In the genomic region with DNA sequence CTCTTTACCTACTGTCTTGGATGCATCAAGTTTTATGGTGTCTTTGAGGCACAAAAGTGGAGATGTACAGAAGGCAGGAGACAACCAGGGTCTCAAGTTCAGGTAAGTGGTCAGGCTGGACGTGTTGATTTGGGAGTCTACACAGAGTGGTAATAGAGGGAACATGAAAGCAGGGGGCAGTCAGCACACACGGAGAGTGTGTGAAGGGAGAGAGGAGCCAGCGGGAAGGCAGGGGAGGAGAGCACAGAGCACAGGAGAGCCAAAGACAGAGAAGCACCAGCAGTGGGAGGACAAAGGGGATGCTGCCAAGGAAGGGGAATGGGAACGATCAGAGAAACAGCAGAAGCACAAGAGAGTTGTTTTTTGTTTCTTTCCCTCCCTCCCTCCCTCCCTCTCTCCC, we compare ENCODE assay signal across 19 cellular contexts. TPM values are rescaled to one million over a fixed set of nuclear protein-coding genes. Genes with fewer than 3 reads are reported as not detected.
A peak's percentile ranks its signal among the peaks of the same experiment; 100 is the strongest.
DNase-seq lines count a peak whose midpoint lies in the region; ATAC-seq and TF ChIP-seq lines count a peak whose summit lies in the region.
"Had no signal": no experiment of that assay in that cellular context is flagged by ENCODE, and none has a peak within 500 bp of the region (broad histone marks: within the 10 kb centered on the region; RNA-seq: fewer than 3 reads in every experiment).

No MANE protein-coding gene starts in this region.

- H4K8ac ChIP-seq in H9 (replicated peaks; ENCODE audit: insufficient read length, low read depth, low read length) (no peak overlapping the region), mesendoderm (ENCODE audit: low read depth, low read length) (no peak overlapping the region)

- H3K4ac ChIP-seq in H9 (ENCODE audit: low read depth, low read length) (no peak overlapping the region), mesendoderm (ENCODE audit: low read depth, low read length) (no peak overlapping the region)

- no peak overlapping the region for H2AFZ ChIP-seq in H9 (ENCODE audit: low read length)

- H2BK5ac ChIP-seq in H9 (ENCODE audit: insufficient read length, low read length) = no peak overlapping the region
- H2BK5ac ChIP-seq in mesendoderm (ENCODE audit: low read length) = no peak overlapping the region

- H3K27ac Mint-ChIP-seq in H9 = no peak overlapping the region
- H3K27ac Mint-ChIP-seq in activated T-helper 2 cell treated with anti-CD3 and anti-CD28 coated beads, Interferon-gamma antibody, Interleukin-2, Interleukin-4, amounts not matched to agents 10 μg/mL and 5 μg/mL and 100 μg/mL, durations not matched to agents 14 hours and 24 hours and 36 hours = no peak overlapping the region
- H3K27ac Mint-ChIP-seq: CD8-positive, alpha-beta memory T cell had no signal

- H3K79me2 ChIP-seq in H9 (ENCODE audit: insufficient read depth, low read length) = no peaks in the 10 kb centered on the region
- H3K79me2 ChIP-seq in mesendoderm (ENCODE audit: control insufficient read depth, insufficient read depth, low read length) = no peaks in the 10 kb centered on the region

- no CpG with 5 or more reads among the region's 4 CpGs for WGBS in H9 (ENCODE audit: extremely low coverage, insufficient read length, low lambda C conversion rate)
- WGBS in mesendoderm (ENCODE audit: extremely low coverage, insufficient coverage, low lambda C conversion rate) = no CpG with 5 or more reads among the region's 4 CpGs

- H4K20me1 ChIP-seq in H9 (ENCODE audit: control insufficient read depth, insufficient read depth, insufficient read length) = no peaks in the 10 kb centered on the region
- H4K20me1 ChIP-seq: BLaER1 treated with 17β-estradiol and CSF1 and Interleukin-3, amounts not matched to agents 10 nM and 100 nM had no signal

- H3K4me3 Mint-ChIP-seq in H9 = no peak overlapping the region
- H3K4me3 Mint-ChIP-seq in activated T-helper 2 cell treated with anti-CD3 and anti-CD28 coated beads, Interferon-gamma antibody, Interleukin-2, Interleukin-4, amounts not matched to agents 10 μg/mL and 5 μg/mL and 100 μg/mL, durations not matched to agents 14 hours and 24 hours and 36 hours (ENCODE audit: low read depth) = no peak overlapping the region
- H3K4me3 Mint-ChIP-seq: CD8-positive, alpha-beta memory T cell had no signal

- no peak overlapping the region for H2BK20ac ChIP-seq in H9 (ENCODE audit: low read depth, low read length, poor library complexity, severe bottlenecking)

- H3K27me3 ChIP-seq in H9 (ENCODE audit: insufficient read depth, low read length) (no peaks in the 10 kb centered on the region), mesendoderm (ENCODE audit: insufficient read depth, low read length, poor library complexity) (no peaks in the 10 kb centered on the region)
- H3K27me3 ChIP-seq: BLaER1 treated with 17β-estradiol and CSF1 and Interleukin-3, amounts not matched to agents 10 nM and 100 nM; Peyer's patch had no signal

- H3K4me3 ChIP-seq in AG10803 (ENCODE audit: low read length) (no peak overlapping the region), choroid plexus epithelial cell (ENCODE audit: low read depth, low read length) (no peak overlapping the region), mesendoderm (ENCODE audit: low read length) (no peak overlapping the region)
- H3K4me3 ChIP-seq: A549; BLaER1 treated with 17β-estradiol and CSF1 and Interleukin-3, amounts not matched to agents 10 nM and 100 nM; Peyer's patch had no signal

- H3K36me3 Mint-ChIP-seq in H9 (ENCODE audit: insufficient read depth in 1 of 3, low read depth in 3 of 3) = no peaks in the 10 kb centered on the region
- H3K36me3 Mint-ChIP-seq in activated T-helper 2 cell treated with anti-CD3 and anti-CD28 coated beads, Interferon-gamma antibody, Interleukin-2, Interleukin-4, amounts not matched to agents 10 μg/mL and 5 μg/mL and 100 μg/mL, durations not matched to agents 14 hours and 24 hours and 36 hours (ENCODE audit: low read depth) = no peaks in the 10 kb centered on the region
- H3K36me3 Mint-ChIP-seq: CD8-positive, alpha-beta memory T cell had no signal

- H4K91ac ChIP-seq in H9 (ENCODE audit: insufficient read length, low read depth, low read length) = no peak overlapping the region

- H3K56ac ChIP-seq in H9 (ENCODE audit: insufficient read length, low read depth, low read length) = no peak overlapping the region
- H3K56ac ChIP-seq in mesendoderm (ENCODE audit: low read length) = no peak overlapping the region

- DNase-seq in AG10803 (ENCODE audit: low read depth) (no peak), H9 (no peak), choroid plexus epithelial cell (ENCODE audit: low read depth) (no peak), mesendoderm (peak; percentile 23)
- no peak for DNase-seq in activated T-helper 2 cell treated with anti-CD3 and anti-CD28 coated beads, Interferon-gamma antibody, Interleukin-2, Interleukin-4, amounts not matched to agents 10 μg/mL and 5 μg/mL and 100 μg/mL, durations not matched to agents 14 hours and 24 hours and 36 hours (ENCODE audit: low spot score)
- DNase-seq: CD8-positive, alpha-beta memory T cell; EL; MM.1S; NCI-H1092; NCI-H1436 treated with DMSO at 0.1 percent for 48 hours; NCI-H2029; NCI-H526 treated with DMSO at 0.1 percent for 48 hours; Peyer's patch; Right ventricle myocardium superior had no signal

- no peaks in the 10 kb centered on the region for H3K23me2 ChIP-seq in H9 (ENCODE audit: insufficient read length, low read depth, low read length, poor library complexity, severe bottlenecking)

- no peaks in the 10 kb centered on the region for H3K9me3 Mint-ChIP-seq in H9
- no peaks in the 10 kb centered on the region for H3K9me3 Mint-ChIP-seq in activated T-helper 2 cell treated with anti-CD3 and anti-CD28 coated beads, Interferon-gamma antibody, Interleukin-2, Interleukin-4, amounts not matched to agents 10 μg/mL and 5 μg/mL and 100 μg/mL, durations not matched to agents 14 hours and 24 hours and 36 hours
- H3K9me3 Mint-ChIP-seq: CD8-positive, alpha-beta memory T cell had no signal

- H3K27ac ChIP-seq in H9 (ENCODE audit: insufficient read length, low read depth, low read length) (no peak overlapping the region), mesendoderm (ENCODE audit: low read depth, low read length) (no peak overlapping the region)
- H3K27ac ChIP-seq: A549; BLaER1 treated with 17β-estradiol and CSF1 and Interleukin-3, amounts not matched to agents 10 nM and 100 nM; Peyer's patch had no signal

- H4K5ac ChIP-seq in H9 (ENCODE audit: insufficient read length, low read depth, low read length) (no peak overlapping the region), mesendoderm (ENCODE audit: low read length) (no peak overlapping the region)

- intact Hi-C loops in activated T-helper 2 cell treated with anti-CD3 and anti-CD28 coated beads, Interferon-gamma antibody, Interleukin-2, Interleukin-4, amounts not matched to agents 10 μg/mL and 5 μg/mL and 100 μg/mL, durations not matched to agents 14 hours and 24 hours and 36 hours (cut with micrococcal nuclease) = no loop called here

- H3K4me1 ChIP-seq in H9 (ENCODE audit: insufficient read depth, low read length) (peaks cover 5% of the 10 kb centered on the region; the same call in 1 of the 2 replicates), mesendoderm (ENCODE audit: control insufficient read depth, low read depth, low read length) (peaks cover 10% of the 10 kb centered on the region)
- H3K4me1 ChIP-seq: A549; BLaER1 treated with 17β-estradiol and CSF1 and Interleukin-3, amounts not matched to agents 10 nM and 100 nM; Peyer's patch had no signal

- peaks cover 11 to 14% of the 10 kb centered on the region in 2 experiments for H3K4me1 Mint-ChIP-seq in H9
- H3K4me1 Mint-ChIP-seq in activated T-helper 2 cell treated with anti-CD3 and anti-CD28 coated beads, Interferon-gamma antibody, Interleukin-2, Interleukin-4, amounts not matched to agents 10 μg/mL and 5 μg/mL and 100 μg/mL, durations not matched to agents 14 hours and 24 hours and 36 hours (ENCODE audit: low read depth) = no peaks in the 10 kb centered on the region
- H3K4me1 Mint-ChIP-seq: CD8-positive, alpha-beta memory T cell had no signal

- ATAC-seq in HG02588 (IDR thresholded peaks at IDR 0.05; ENCODE audit: unreplicated experiment) (no peak), GM18520 (IDR thresholded peaks at IDR 0.05; ENCODE audit: unreplicated experiment) (no peak)

- H2BK120ac ChIP-seq in H9 (ENCODE audit: low read depth, low read length, poor library complexity, severe bottlenecking) (no peak overlapping the region), mesendoderm (ENCODE audit: low read depth, low read length) (no peak overlapping the region)

- H3K4me2 ChIP-seq in H9 (ENCODE audit: insufficient read depth, insufficient read length, low read length) (no peak overlapping the region), mesendoderm (ENCODE audit: low read length) (no peak overlapping the region)
- H3K4me2 ChIP-seq: A549; BLaER1 treated with 17β-estradiol and CSF1 and Interleukin-3, amounts not matched to agents 10 nM and 100 nM had no signal

- no peak overlapping the region for H2BK12ac ChIP-seq in H9 (ENCODE audit: insufficient read length, low read depth, low read length)

- H3K27me3 Mint-ChIP-seq in H9 (ENCODE audit: low read depth) = no peaks in the 10 kb centered on the region
- peaks cover 1% of the 10 kb centered on the region for H3K27me3 Mint-ChIP-seq in activated T-helper 2 cell treated with anti-CD3 and anti-CD28 coated beads, Interferon-gamma antibody, Interleukin-2, Interleukin-4, amounts not matched to agents 10 μg/mL and 5 μg/mL and 100 μg/mL, durations not matched to agents 14 hours and 24 hours and 36 hours (ENCODE audit: low read depth)

- H3K36me3 ChIP-seq in mesendoderm (ENCODE audit: control insufficient read depth, insufficient read depth, low read length) = no peaks in the 10 kb centered on the region
- H3K36me3 ChIP-seq: BLaER1 treated with 17β-estradiol and CSF1 and Interleukin-3, amounts not matched to agents 10 nM and 100 nM; Peyer's patch had no signal

- H3K23ac ChIP-seq in H9 (ENCODE audit: insufficient read length, low read depth, low read length) = no peak overlapping the region
- no peak overlapping the region for H3K23ac ChIP-seq in mesendoderm (ENCODE audit: low read length)

- H3K9ac ChIP-seq in H9 (ENCODE audit: extremely low read depth, insufficient read length, low read length) (no peak overlapping the region), mesendoderm (ENCODE audit: low read length) (no peak overlapping the region)
- H3K9ac ChIP-seq: BLaER1 treated with 17β-estradiol and CSF1 and Interleukin-3, amounts not matched to agents 10 nM and 100 nM had no signal

- H3K14ac ChIP-seq in H9 (ENCODE audit: insufficient read depth, low read length) = no peak overlapping the region

- TF ChIP-seq CTCF in AG10803 (conservative IDR thresholded peaks at IDR 0.05; ENCODE audit: low read length) = 0 out of 2 replicates have a peak, but pooled peaks have one; percentile 3
- peak; percentile 17; the same call in 2 of the 3 replicates for TF ChIP-seq CTCF in H9 (conservative IDR thresholded peaks at IDR 0.05)
- peak; percentile 12 for TF ChIP-seq CTCF in choroid plexus epithelial cell (conservative IDR thresholded peaks at IDR 0.05; ENCODE audit: low read depth, low read length)

- H2AK5ac ChIP-seq in H9 (ENCODE audit: insufficient read length, low read length) = no peak overlapping the region
- no peak overlapping the region for H2AK5ac ChIP-seq in mesendoderm (ENCODE audit: low read length)

- H2BK15ac ChIP-seq in H9 (ENCODE audit: low read depth, low read length) = no peak overlapping the region
- no peak overlapping the region for H2BK15ac ChIP-seq in mesendoderm (replicated peaks; ENCODE audit: low read depth)

- H3T11ph ChIP-seq in H9 (ENCODE audit: low read length) = no peak overlapping the region

- H3K18ac ChIP-seq in H9 (ENCODE audit: insufficient read length, low read depth, low read length) (no peak overlapping the region), mesendoderm (ENCODE audit: low read length) (no peak overlapping the region)

- no peaks in the 10 kb centered on the region for H3K79me1 ChIP-seq in H9 (ENCODE audit: insufficient read depth, low read depth, low read length, poor library complexity, severe bottlenecking)
- no peaks in the 10 kb centered on the region for H3K79me1 ChIP-seq in mesendoderm (ENCODE audit: low read length)

- H3K9me3 ChIP-seq in H9 (ENCODE audit: control insufficient read depth, low read depth, low read length) = no peaks in the 10 kb centered on the region
- H3K9me3 ChIP-seq: A549, Peyer's patch had no signal

RNA-seq across cellular contexts. Expression of a gene that starts 32.9 kb away (rescaled TPM):
- total RNA-seq in H9 (2021) = 2.7 and 3.1 TPM in 2 replicates
- polyA plus RNA-seq in mesendoderm (2013, experiment 1 of 2) = 2.0 TPM
- polyA plus RNA-seq in mesendoderm (2013, experiment 2 of 2) = 1.6 TPM
- total RNA-seq in activated T-helper 2 cell treated with anti-CD3 and anti-CD28 coated beads, Interferon-gamma antibody, Interleukin-2, Interleukin-4, amounts not matched to agents 10 μg/mL and 5 μg/mL and 100 μg/mL, durations not matched to agents 14 hours and 24 hours and 36 hours = not detected in 2 replicates
- total RNA-seq: CD8-positive, alpha-beta memory T cell; LHCN-M2 had no signal
